Comparison of ENCODE assay signal across 8 cellular contexts in genomic region chr1:168145184-168146159, GRCh38. TPM values are rescaled to one million over a fixed set of nuclear protein-coding genes. Genes with fewer than 3 reads are reported as not detected.
DNase-seq lines count a peak whose midpoint lies in the region; ATAC-seq and TF ChIP-seq lines count a peak whose summit lies in the region.

No MANE protein-coding gene starts in this region.

- H3K9ac ChIP-seq in endodermal cell (ENCODE audit: extremely low read depth, low read length, poor library complexity, severe bottlenecking) = no peak overlapping the region

- no peak overlapping the region for H3K4me3 ChIP-seq in endodermal cell (ENCODE audit: low read length)

- DNase-seq in Calu3 = peak; percentile 96
- peak; percentile 86 for DNase-seq in HT-29 (ENCODE audit: low spot score)
- DNase-seq in NOMO-1 treated with dmso at 0.1 percent for 144 hours (lab: John Stamatoyannopoulos, UW; ENCODE audit: unreplicated experiment) = peak; percentile 68
- DNase-seq in activated CD8-positive, alpha-beta memory T cell treated with anti-CD3 and anti-CD28 coated beads for 48 hours (ENCODE audit: low read depth in 2 of 3, low spot score in 2 of 3) = peak; percentile 63 to 92 (median 83)
- DNase-seq in endodermal cell = peak; percentile 98
- peak; percentile 81 for DNase-seq in midbrain (lab: John Stamatoyannopoulos, UW)
- peak; percentile 61 to 78 for DNase-seq in stimulated activated CD8-positive, alpha-beta memory T cell treated with anti-CD3 and anti-CD28 coated beads, Interleukin-4, amount 100 ng/mL, for 4 hours (ENCODE audit: low read depth in 2 of 2, low spot score in 1 of 2)

- H3K4me1 Mint-ChIP-seq in Calu3 (ENCODE audit: low read depth, unreplicated experiment) (no peaks in the 10 kb centered on the region), endodermal cell (peaks cover 19% of the 10 kb centered on the region)

- ATAC-seq in GM21381 (IDR thresholded peaks at IDR 0.05; ENCODE audit: unreplicated experiment) = peak; percentile 86

- H3K27me3 ChIP-seq in endodermal cell (ENCODE audit: control insufficient read depth, insufficient read depth, low read length, poor library complexity, severe bottlenecking) = no peaks in the 10 kb centered on the region

- H3K4me3 Mint-ChIP-seq in Calu3 (ENCODE audit: low read depth, unreplicated experiment) (no peak overlapping the region), endodermal cell (no peak overlapping the region)

- no TSS peak for BruUV-seq in Calu3 (replicated peaks; lab: Mats Ljungman, UMichigan)

- H3K27ac ChIP-seq in endodermal cell (ENCODE audit: low read depth, low read length) = no peak overlapping the region

- CTCF ChIA-PET in Calu3 (lab: Charles Lee) = interaction anchor here (0.9 kb wide), 1 partner anchor 16 kb away, joined by 4 read pairs; no protein-coding TSS in a partner anchor

- H3K27ac Mint-ChIP-seq in Calu3 (ENCODE audit: unreplicated experiment) = no peak overlapping the region
- no peak overlapping the region for H3K27ac Mint-ChIP-seq in endodermal cell

- intact Hi-C loops in Calu3 (cut with micrococcal nuclease; ENCODE audit: unreplicated experiment) = loop anchor here (5.0 kb wide), 1 partner anchor 63 kb away; no protein-coding TSS in a partner anchor

- H3K4me1 ChIP-seq in endodermal cell (ENCODE audit: control insufficient read depth, insufficient read depth, low read length) = no peaks in the 10 kb centered on the region

- H3K9me3 ChIP-seq in endodermal cell (ENCODE audit: control insufficient read depth, low read length) = no peaks in the 10 kb centered on the region

- H3K27me3 Mint-ChIP-seq in Calu3 (ENCODE audit: unreplicated experiment) (no peaks in the 10 kb centered on the region), endodermal cell (ENCODE audit: insufficient read depth) (no peaks in the 10 kb centered on the region)

- WGBS in endodermal cell (ENCODE audit: insufficient coverage in 1 of 2, insufficient read length in 1 of 2), 2 experiments = 40 to 58% methylated on average over 8 to 12 of the region's 15 CpGs

- H3K36me3 ChIP-seq in endodermal cell (ENCODE audit: control insufficient read depth, insufficient read depth, low read length) = no peaks in the 10 kb centered on the region

- H3K9me3 Mint-ChIP-seq in Calu3 (ENCODE audit: low read depth, unreplicated experiment) = no peaks in the 10 kb centered on the region
- no peaks in the 10 kb centered on the region for H3K9me3 Mint-ChIP-seq in endodermal cell

- TF ChIP-seq CTCF in Calu3 (IDR thresholded peaks at IDR 0.05; ENCODE audit: unreplicated experiment) = peak; percentile 98
- TF ChIP-seq CTCF in endodermal cell (conservative IDR thresholded peaks at IDR 0.05) = peak; percentile 92

- H3K36me3 Mint-ChIP-seq in Calu3 (ENCODE audit: insufficient read depth, unreplicated experiment) (no peaks in the 10 kb centered on the region), endodermal cell (ENCODE audit: low read depth) (no peaks in the 10 kb centered on the region)

RNA-seq across cellular contexts. Expression of gene GPR161, which starts 8.7 kb away (rescaled TPM):
- 3.8 and 8.4 TPM in 2 replicates for total RNA-seq in Calu3 (2022)
- total RNA-seq in HT-29 (2014; rRNA removed; shearing (Covaris generic)) = 0.29 TPM in 1 of 2 replicates, not detected in the other
- total RNA-seq in endodermal cell = 10 to 100 TPM; 24.0 to 26.6 TPM
- 28.9 TPM for polyA plus RNA-seq in endodermal cell (2013, experiment 1 of 2)
- polyA plus RNA-seq in endodermal cell (2013, experiment 2 of 2) = 26.6 TPM

RNA-seq across cellular contexts. Expression of gene TIPRL, which starts 33.3 kb away (rescaled TPM):
- 36.6 and 41.6 TPM in 2 replicates for total RNA-seq in Calu3 (2022)
- total RNA-seq in HT-29 (2014; rRNA removed; shearing (Covaris generic)) = 10.7 and 16.6 TPM in 2 replicates
- 10 to 100 TPM; 29.3 to 30.9 TPM for total RNA-seq in endodermal cell
- polyA plus RNA-seq in endodermal cell (2013, experiment 1 of 2) = 32.4 TPM
- polyA plus RNA-seq in endodermal cell (2013, experiment 2 of 2) = 34.6 TPM
